8 cellular contexts compared by ENCODE assay signal in genomic region chr5:122458278-122458872, GRCh38.
A peak's percentile ranks its signal among the peaks of the same experiment; 100 is the strongest.
DNase-seq lines count a peak whose midpoint lies in the region; ATAC-seq and TF ChIP-seq lines count a peak whose summit lies in the region.

No MANE protein-coding gene starts in this region.

- H3K4me2 ChIP-seq in SU-DHL-6 (ENCODE audit: low read depth, low read length, poor library complexity, severe bottlenecking): no peak overlapping the region

- DNase-seq in CD1c-positive myeloid dendritic cell (ENCODE audit: extremely low spot score) (peak; percentile 5), left lobe of liver (ENCODE audit: low spot score) (no peak), esophagus muscularis mucosa (ENCODE audit: extremely low spot score) (no peak)
- no peak for DNase-seq in activated naive CD8-positive, alpha-beta T cell treated with anti-CD3 and anti-CD28 coated beads for 36 hours
- DNase-seq in CD8-positive, alpha-beta T cell: no peak

- H3K27me3 ChIP-seq in SU-DHL-6 (ENCODE audit: low read length) (no peaks in the 10 kb centered on the region), esophagus muscularis mucosa (no peaks in the 10 kb centered on the region)
- H3K27me3 ChIP-seq in CD8-positive, alpha-beta T cell (ENCODE audit: insufficient read depth, low read length): no peaks in the 10 kb centered on the region

- TF ChIP-seq POLR2A in esophagus muscularis mucosa (IDR thresholded peaks at IDR 0.05; ENCODE audit: low read depth): no peak

- ATAC-seq in GM19023 (IDR thresholded peaks at IDR 0.05; ENCODE audit: unreplicated experiment): peak; percentile 76
- ATAC-seq in HG03280 (IDR thresholded peaks at IDR 0.05; ENCODE audit: unreplicated experiment): peak; percentile 77
- peak; percentile 74 for ATAC-seq in left lobe of liver
- ATAC-seq in CD8-positive, alpha-beta T cell: no peak

- CTCF ChIA-PET in CD8-positive, alpha-beta T cell (lab: Charles Lee): no interaction called here

- H2AFZ ChIP-seq in SU-DHL-6 (ENCODE audit: low read depth, low read length, severe bottlenecking): no peak overlapping the region

- H3K36me3 Mint-ChIP-seq in activated naive CD8-positive, alpha-beta T cell treated with anti-CD3 and anti-CD28 coated beads for 36 hours: no peaks in the 10 kb centered on the region
- no peaks in the 10 kb centered on the region for H3K36me3 Mint-ChIP-seq in CD8-positive, alpha-beta T cell

- H3K9me3 ChIP-seq in SU-DHL-6 (ENCODE audit: insufficient read depth, low read length): no peaks in the 10 kb centered on the region
- H3K9me3 ChIP-seq in esophagus muscularis mucosa: no peaks in the 10 kb centered on the region
- no peaks in the 10 kb centered on the region for H3K9me3 ChIP-seq in CD8-positive, alpha-beta T cell (ENCODE audit: low read length)

- H3K36me3 ChIP-seq in SU-DHL-6 (ENCODE audit: low read length) (no peaks in the 10 kb centered on the region), esophagus muscularis mucosa (no peaks in the 10 kb centered on the region)
- no peaks in the 10 kb centered on the region for H3K36me3 ChIP-seq in CD8-positive, alpha-beta T cell (ENCODE audit: insufficient read depth, low read length)

- no peaks in the 10 kb centered on the region for H3K4me1 ChIP-seq in esophagus muscularis mucosa
- H3K4me1 ChIP-seq in CD8-positive, alpha-beta T cell (ENCODE audit: insufficient read depth, low read length): no peaks in the 10 kb centered on the region

- H3K4me1 Mint-ChIP-seq in activated naive CD8-positive, alpha-beta T cell treated with anti-CD3 and anti-CD28 coated beads for 36 hours: no peaks in the 10 kb centered on the region
- no peaks in the 10 kb centered on the region for H3K4me1 Mint-ChIP-seq in CD8-positive, alpha-beta T cell (ENCODE audit: low read depth)

- no peaks in the 10 kb centered on the region for H3K9me3 Mint-ChIP-seq in activated naive CD8-positive, alpha-beta T cell treated with anti-CD3 and anti-CD28 coated beads for 36 hours
- H3K9me3 Mint-ChIP-seq in CD8-positive, alpha-beta T cell: no peaks in the 10 kb centered on the region

- no peak overlapping the region for H3K27ac ChIP-seq in SU-DHL-6 (ENCODE audit: low read depth, low read length)
- no peak overlapping the region for H3K27ac ChIP-seq in esophagus muscularis mucosa (replicated peaks in 1 of 4)
- H3K27ac ChIP-seq in CD8-positive, alpha-beta T cell (ENCODE audit: low read depth, low read length): no peak overlapping the region

- H4K20me1 ChIP-seq in SU-DHL-6 (ENCODE audit: low read depth, low read length): no peaks in the 10 kb centered on the region

- peak; percentile 65 for TF ChIP-seq CTCF in SU-DHL-6 (IDR thresholded peaks at IDR 0.05; ENCODE audit: insufficient read depth, low read length, poor library complexity, severe bottlenecking)
- TF ChIP-seq CTCF in esophagus muscularis mucosa (IDR thresholded peaks at IDR 0.05): peak in 1 of 3 experiments; percentile 31
- TF ChIP-seq CTCF in CD8-positive, alpha-beta T cell (IDR thresholded peaks at IDR 0.05): no peak

- H3K79me2 ChIP-seq in SU-DHL-6 (ENCODE audit: insufficient read depth, low read length): no peaks in the 10 kb centered on the region

- intact Hi-C loops in esophagus muscularis mucosa (cut with DNase I): no loop called here
- intact Hi-C loops in CD8-positive, alpha-beta T cell (cut with DNase I, micrococcal nuclease): no loop called here

- POLR2A ChIA-PET in CD8-positive, alpha-beta T cell (lab: Charles Lee): no interaction called here

- H3F3A ChIP-seq in SU-DHL-6 (ENCODE audit: insufficient read depth): no peaks in the 10 kb centered on the region

- H3K4me3 ChIP-seq in SU-DHL-6 (ENCODE audit: insufficient read depth, low read length, poor library complexity, severe bottlenecking) (no peak overlapping the region), esophagus muscularis mucosa (no peak overlapping the region)
- H3K4me3 ChIP-seq in CD8-positive, alpha-beta T cell (ENCODE audit: low read depth, low read length): no peak overlapping the region

- H3K27me3 Mint-ChIP-seq in activated naive CD8-positive, alpha-beta T cell treated with anti-CD3 and anti-CD28 coated beads for 36 hours: no peaks in the 10 kb centered on the region
- H3K27me3 Mint-ChIP-seq in CD8-positive, alpha-beta T cell (ENCODE audit: low read depth): no peaks in the 10 kb centered on the region

- no peak overlapping the region for H3K9ac ChIP-seq in SU-DHL-6 (ENCODE audit: low read length)

- 88% methylated on average over 8 of the region's 8 CpGs for WGBS in esophagus muscularis mucosa

- no peaks in the 10 kb centered on the region for H3K9me2 ChIP-seq in SU-DHL-6 (replicated peaks; ENCODE audit: insufficient read depth, low read length)

- no peak overlapping the region for H3K4me3 Mint-ChIP-seq in activated naive CD8-positive, alpha-beta T cell treated with anti-CD3 and anti-CD28 coated beads for 36 hours
- no peak overlapping the region for H3K4me3 Mint-ChIP-seq in CD8-positive, alpha-beta T cell

- no peak for TF ChIP-seq EP300 in esophagus muscularis mucosa (IDR thresholded peaks at IDR 0.05)

- no peak overlapping the region for H3K27ac Mint-ChIP-seq in activated naive CD8-positive, alpha-beta T cell treated with anti-CD3 and anti-CD28 coated beads for 36 hours
- H3K27ac Mint-ChIP-seq in CD8-positive, alpha-beta T cell: no peak overlapping the region
